ENCODE assay signal across 10 cellular contexts in the genomic region with DNA sequence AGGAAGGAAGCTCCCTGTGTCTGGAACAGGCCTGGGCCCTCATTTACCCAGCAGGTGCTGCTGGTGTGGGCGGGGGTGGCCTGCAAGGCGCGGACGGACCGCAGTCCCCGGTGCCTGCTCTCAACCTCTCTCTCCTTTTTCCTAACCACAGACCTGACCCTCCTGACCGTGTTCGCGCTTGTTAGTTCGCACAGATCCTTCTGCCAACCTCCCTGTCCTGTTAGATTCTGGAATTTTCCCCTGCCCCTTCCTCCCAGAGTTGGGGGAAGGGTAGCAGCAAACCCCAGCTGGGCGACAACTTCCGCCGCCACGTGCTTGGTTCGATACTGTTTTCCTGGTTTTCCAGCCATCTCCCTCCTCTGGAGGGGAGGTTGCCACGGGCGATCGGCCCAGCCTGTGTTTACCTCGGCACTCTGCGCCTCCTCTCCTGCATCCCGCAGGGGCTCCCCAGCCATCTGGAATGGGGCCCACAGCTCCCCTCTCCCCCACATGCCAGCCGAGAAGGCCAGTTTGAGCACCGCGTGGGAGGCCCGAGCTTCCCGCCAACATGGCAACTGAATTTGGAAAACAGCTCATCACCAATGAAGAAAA.
A peak's percentile ranks its signal among the peaks of the same experiment; 100 is the strongest.
DNase-seq lines count a peak whose midpoint lies in the region; ATAC-seq lines count a peak whose summit lies in the region.
"Had no signal": no experiment of that assay in that cellular context is flagged by ENCODE, and none has a peak within 500 bp of the region (broad histone marks: within the 10 kb centered on the region; RNA-seq: fewer than 3 reads in every experiment).

No MANE protein-coding gene starts in this region.

- DNase-seq in cardiac septum (ENCODE audit: low spot score) = peak; percentile 59
- no peak for DNase-seq in left ventricle myocardium superior
- peak; percentile 94 to 96 for DNase-seq in NCI-H446 (lab: John Stamatoyannopoulos, UW)
- DNase-seq in iPS-NIHi7 (ENCODE audit: extremely low spot score) = peak; percentile 53
- DNase-seq in DMS53 (lab: John Stamatoyannopoulos, UW) = no peak
- DNase-seq in stimulated activated naive B cell treated with anti-CD40 and anti-IgM and Interleukin-4, amounts not matched to agents 10 μg/mL and 1 μg/mL and 100 μg/mL, for 72 hours = no peak
- DNase-seq in effector CD4-positive, alpha-beta T cell = no peak
- DNase-seq: NK-92 treated with Interleukin-12 subunit alpha and Interleukin-12 subunit beta, amount 100 ng/mL, for 24 hours had no signal

- no peak overlapping the region for H3K27ac Mint-ChIP-seq in stimulated activated naive B cell treated with anti-CD40 and anti-IgM and Interleukin-4, amounts not matched to agents 10 μg/mL and 1 μg/mL and 100 μg/mL, for 72 hours
- H3K27ac Mint-ChIP-seq: activated T-helper 1 cell treated with anti-CD3 and anti-CD28 coated beads, Interleukin-12 subunit alpha, Interleukin-12 subunit beta, Interleukin-2, Interleukin-4 antibody, amounts not matched to agents 30 ng/mL and 10 ng/mL and 1 ng/mL, durations not matched to agents 14 hours and 24 hours and 36 hours had no signal

- H3K9me3 Mint-ChIP-seq in stimulated activated naive B cell treated with anti-CD40 and anti-IgM and Interleukin-4, amounts not matched to agents 10 μg/mL and 1 μg/mL and 100 μg/mL, for 72 hours = no peaks in the 10 kb centered on the region
- H3K9me3 Mint-ChIP-seq: activated T-helper 1 cell treated with anti-CD3 and anti-CD28 coated beads, Interleukin-12 subunit alpha, Interleukin-12 subunit beta, Interleukin-2, Interleukin-4 antibody, amounts not matched to agents 30 ng/mL and 10 ng/mL and 1 ng/mL, durations not matched to agents 14 hours and 24 hours and 36 hours had no signal

- H3K27me3 Mint-ChIP-seq in stimulated activated naive B cell treated with anti-CD40 and anti-IgM and Interleukin-4, amounts not matched to agents 10 μg/mL and 1 μg/mL and 100 μg/mL, for 72 hours = peaks cover 69 to 89% of the 10 kb centered on the region in 2 donors

- no peak overlapping the region for H3K4me3 Mint-ChIP-seq in stimulated activated naive B cell treated with anti-CD40 and anti-IgM and Interleukin-4, amounts not matched to agents 10 μg/mL and 1 μg/mL and 100 μg/mL, for 72 hours
- H3K4me3 Mint-ChIP-seq: activated T-helper 1 cell treated with anti-CD3 and anti-CD28 coated beads, Interleukin-12 subunit alpha, Interleukin-12 subunit beta, Interleukin-2, Interleukin-4 antibody, amounts not matched to agents 30 ng/mL and 10 ng/mL and 1 ng/mL, durations not matched to agents 14 hours and 24 hours and 36 hours had no signal

- intact Hi-C loops in cardiac septum (cut with DNase I) (no loop called here), left ventricle myocardium superior (cut with micrococcal nuclease) (no loop called here)

- no peak for ATAC-seq in left ventricle myocardium superior
- no peak for ATAC-seq in GM18909 (IDR thresholded peaks at IDR 0.05; ENCODE audit: poor library complexity, unreplicated experiment)
- ATAC-seq in stimulated activated naive B cell treated with anti-CD40 and anti-IgM and Interleukin-4, amounts not matched to agents 10 μg/mL and 1 μg/mL and 100 μg/mL, for 72 hours (replicated peaks) = no peak

- peaks cover 12 to 24% of the 10 kb centered on the region in 2 donors for H3K4me1 Mint-ChIP-seq in stimulated activated naive B cell treated with anti-CD40 and anti-IgM and Interleukin-4, amounts not matched to agents 10 μg/mL and 1 μg/mL and 100 μg/mL, for 72 hours

- no peaks in the 10 kb centered on the region for H3K36me3 Mint-ChIP-seq in stimulated activated naive B cell treated with anti-CD40 and anti-IgM and Interleukin-4, amounts not matched to agents 10 μg/mL and 1 μg/mL and 100 μg/mL, for 72 hours

Comparison
In these comparisons a context has a peak if more than half of its experiments do, and no peak if none do; other contexts are left out.
1. DNase-seq: peak in cardiac septum (single experiment), NCI-H446 (2 of 2) and iPS-NIHi7 (single experiment); none in left ventricle myocardium superior (single experiment), DMS53 (single experiment), stimulated activated naive B cell treated with anti-CD40 and anti-IgM and Interleukin-4, amounts not matched to agents 10 μg/mL and 1 μg/mL and 100 μg/mL, for 72 hours (single experiment) and effector CD4-positive, alpha-beta T cell (single experiment).